ENCODE assay signal across 21 cellular contexts in the genomic region with DNA sequence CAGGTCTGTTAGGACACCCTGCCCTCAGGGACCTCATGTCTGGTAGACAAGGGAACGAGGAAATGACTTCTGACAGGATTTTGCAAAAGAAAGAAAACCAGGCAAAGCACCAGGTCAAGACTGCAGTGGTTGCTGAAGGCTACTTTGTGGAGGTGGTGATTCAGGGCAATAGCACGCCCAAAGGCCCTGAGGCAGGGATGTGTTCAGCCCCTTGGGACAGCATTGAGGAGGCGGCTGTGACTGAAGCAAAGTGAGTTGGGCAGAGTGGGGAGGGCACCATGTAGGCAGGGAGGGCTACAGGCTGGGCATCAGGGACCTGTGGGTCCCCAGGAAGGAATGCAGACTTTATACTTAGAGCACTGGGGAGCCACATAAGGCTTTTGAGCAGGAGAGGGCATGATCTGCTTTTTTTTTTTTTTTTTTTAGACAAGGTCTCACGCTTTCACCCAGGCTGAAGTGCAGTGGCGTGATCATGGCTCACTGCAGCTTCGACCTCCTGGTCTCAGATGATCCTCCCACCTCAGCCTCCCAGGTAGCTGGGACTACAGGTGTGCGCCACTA. TPM values are rescaled to one million over a fixed set of nuclear protein-coding genes. Genes with fewer than 3 reads are reported as not detected.
A peak's percentile ranks its signal among the peaks of the same experiment; 100 is the strongest.
DNase-seq lines count a peak whose midpoint lies in the region; ATAC-seq, FAIRE-seq and TF ChIP-seq lines count a peak whose summit lies in the region.
"Had no signal": no experiment of that assay in that cellular context is flagged by ENCODE, and none has a peak within 500 bp of the region (broad histone marks: within the 10 kb centered on the region; RNA-seq: fewer than 3 reads in every experiment).

No MANE protein-coding gene starts in this region.

- H4K8ac ChIP-seq in IMR-90 (ENCODE audit: low read depth in 2 of 2, low read length in 2 of 2), result no peak overlapping the region

- in situ Hi-C loops in IMR-90 (cut with MboI; ENCODE audit: low sequenced_read_pairs), result no loop called here

- H3K27ac ChIP-seq in IMR-90 (ENCODE audit: insufficient read depth, low read length), result no peak overlapping the region
- H3K27ac ChIP-seq: neural progenitor cell had no signal

- no peaks in the 10 kb centered on the region for H3K27me3 ChIP-seq in IMR-90 (ENCODE audit: control insufficient read depth, insufficient read depth, low read length)
- H3K27me3 ChIP-seq in bronchial epithelial cell (ENCODE audit: control insufficient read depth, insufficient read depth, low read length), result no peaks in the 10 kb centered on the region
- peaks cover 4% of the 10 kb centered on the region for H3K27me3 ChIP-seq in kidney epithelial cell (ENCODE audit: control insufficient read depth, insufficient read depth, low read length)
- H3K27me3 ChIP-seq: neural progenitor cell had no signal

- FAIRE-seq in bronchial epithelial cell (lab: Jason Lieb, UNC), result peak; percentile 93
- FAIRE-seq: D721Med, GM18507 had no signal

- peak; percentile 33 for DNase-seq in COLO829 (ENCODE audit: low spot score)
- no peak for DNase-seq in IMR-90
- DNase-seq in bronchial epithelial cell (ENCODE audit: low read depth), result peak; percentile 99
- peak; percentile 16 for DNase-seq in kidney epithelial cell (ENCODE audit: low read depth)
- DNase-seq in SW 1271 (lab: John Stamatoyannopoulos, UW), result no peak
- no peak for DNase-seq in NCI-H1694 (lab: John Stamatoyannopoulos, UW)
- no peak for DNase-seq in erythroblast (lab: John Stamatoyannopoulos, UW)
- DNase-seq: activated CD4-positive, CD25-positive, alpha-beta regulatory T cell; activated CD8-positive, alpha-beta memory T cell treated with anti-CD3 and anti-CD28 coated beads for 24 hours; activated effector memory CD4-positive, alpha-beta T cell treated with anti-CD3 and anti-CD28 coated beads, Interleukin-2, amount 50 U/mL, for 16 hours; amygdala; cerebellar nuclear complex; NCI-H2081; substantia nigra; T-cell had no signal

- H3K18ac ChIP-seq in IMR-90 (ENCODE audit: low read depth, low read length), result no peak overlapping the region

- no peak overlapping the region for H3K4me2 ChIP-seq in IMR-90 (ENCODE audit: low read depth, low read length)
- H3K4me2 ChIP-seq: neural progenitor cell had no signal

- H3K36me3 ChIP-seq in IMR-90 (ENCODE audit: control insufficient read depth, insufficient read depth, low read length) (peaks cover 1% of the 10 kb centered on the region; the same call in 1 of the 2 replicates), bronchial epithelial cell (ENCODE audit: control insufficient read depth, insufficient read depth, low read length) (no peaks in the 10 kb centered on the region), kidney epithelial cell (ENCODE audit: control insufficient read depth, insufficient read depth, low read length) (no peaks in the 10 kb centered on the region)
- H3K36me3 ChIP-seq: neural progenitor cell had no signal

- H2AK5ac ChIP-seq in IMR-90 (ENCODE audit: low read depth, low read length), result no peak overlapping the region

- peaks cover 3% of the 10 kb centered on the region; the same call in 1 of the 2 replicates for H3K9me1 ChIP-seq in IMR-90 (ENCODE audit: insufficient read depth, low read length)

- H3K4me3 ChIP-seq in IMR-90 (ENCODE audit: insufficient read depth, low read depth, low read length), result no peak overlapping the region
- H3K4me3 ChIP-seq in bronchial epithelial cell (ENCODE audit: low read depth, low read length), result no peak overlapping the region
- H3K4me3 ChIP-seq in kidney epithelial cell (ENCODE audit: low read depth, low read length), result no peak overlapping the region
- H3K4me3 ChIP-seq: neural progenitor cell had no signal

- no peak overlapping the region for H2BK20ac ChIP-seq in IMR-90 (ENCODE audit: low read depth, low read length)

- no TSS peak for BruUV-seq in IMR-90 (replicated peaks; lab: Mats Ljungman, UMichigan)

- TF ChIP-seq POLR2A in IMR-90 (IDR thresholded peaks at IDR 0.05; ENCODE audit: low read depth, low read length) (no peak), erythroblast (IDR thresholded peaks at IDR 0.05; ENCODE audit: low read length) (no peak)

- no peak for TF ChIP-seq RAD21 in IMR-90 (IDR thresholded peaks at IDR 0.05; ENCODE audit: low read length)

- H4K5ac ChIP-seq in IMR-90 (ENCODE audit: low read depth, low read length), result no peak overlapping the region

- H2BK15ac ChIP-seq in IMR-90 (ENCODE audit: low read depth, low read length), result no peak overlapping the region

- no peaks in the 10 kb centered on the region for H3K9me3 ChIP-seq in IMR-90 (ENCODE audit: control insufficient read depth, insufficient read depth, low read length)

- dilution Hi-C loops in IMR-90 (cut with HindIII; ENCODE audit: low sequenced_read_pairs, unreplicated experiment), result no loop called here

- POLR2A ChIA-PET in IMR-90 (lab: Charles Lee; ENCODE audit: unreplicated experiment), result no interaction called here

- no peak overlapping the region for H3K14ac ChIP-seq in IMR-90 (replicated peaks; ENCODE audit: low read depth, low read length)

- ATAC-seq in IMR-90 (ENCODE audit: low read depth) (no peak; the same call in 1 of the 2 replicates), GM19351 (IDR thresholded peaks at IDR 0.05; ENCODE audit: unreplicated experiment) (no peak)
- ATAC-seq: HCT116, sciatic nerve, T-cell had no signal

- H2BK5ac ChIP-seq in IMR-90 (ENCODE audit: low read depth, low read length, poor library complexity, severe bottlenecking), result no peak overlapping the region

- H2AFZ ChIP-seq in IMR-90 (replicated peaks; ENCODE audit: low read length, poor library complexity), result no peak overlapping the region
- H2AFZ ChIP-seq: neural progenitor cell had no signal

- no peaks in the 10 kb centered on the region for H3K79me1 ChIP-seq in IMR-90 (ENCODE audit: low read depth in 1 of 2, low read length in 2 of 2)

- H3K9ac ChIP-seq in IMR-90 (ENCODE audit: low read depth, low read length), result no peak overlapping the region
- H3K9ac ChIP-seq: neural progenitor cell had no signal

- no peak overlapping the region for H4K91ac ChIP-seq in IMR-90 (ENCODE audit: insufficient read depth, low read depth, low read length)

- H3K4ac ChIP-seq in IMR-90 (ENCODE audit: low read depth, low read length), result no peak overlapping the region

- H4K20me1 ChIP-seq in IMR-90 (ENCODE audit: insufficient read depth, low read length), result no peaks in the 10 kb centered on the region; the same call in 1 of the 2 replicates

- 71% methylated on average over 1 of the region's 7 CpGs; no CpG with 5 or more reads in 1 of the 2 experiments for WGBS in IMR-90 (ENCODE audit: extremely low coverage in 2 of 2, insufficient read length in 1 of 2), 2 experiments

- intact Hi-C loops in IMR-90 (cut with micrococcal nuclease), result no loop called here

- peak overlapping the region; percentile 39 for H2AK9ac ChIP-seq in IMR-90 (replicated peaks; ENCODE audit: low read depth, low read length, poor library complexity)

- H2BK120ac ChIP-seq in IMR-90 (ENCODE audit: low read depth, low read length), result no peak overlapping the region

- no peak for TF ChIP-seq CTCF in IMR-90 (conservative IDR thresholded peaks at IDR 0.05; ENCODE audit: low read depth, low read length)
- TF ChIP-seq CTCF in bronchial epithelial cell (IDR thresholded peaks at IDR 0.05; ENCODE audit: insufficient read depth, low read length, severe bottlenecking), result no peak
- no peak for TF ChIP-seq CTCF in kidney epithelial cell (IDR thresholded peaks at IDR 0.05; ENCODE audit: insufficient read depth, low read length, poor library complexity, severe bottlenecking)

- no peak overlapping the region for H3K23ac ChIP-seq in IMR-90 (ENCODE audit: low read depth, low read length)

- CTCF ChIA-PET in IMR-90 (lab: Yijun Ruan, JAX), result no interaction called here

- no peaks in the 10 kb centered on the region for H3K4me1 ChIP-seq in IMR-90 (ENCODE audit: control insufficient read depth, insufficient read depth, low read length)
- H3K4me1 ChIP-seq: neural progenitor cell had no signal

- H3K56ac ChIP-seq in IMR-90 (ENCODE audit: extremely low read depth, insufficient read depth, low read length), result no peak overlapping the region

TF ChIP-seq in IMR-90, 13 proteins besides CTCF, POLR2A, EP300 and RAD21 (continues in another document):
- TF ChIP-seq BHLHE40 (IDR thresholded peaks at IDR 0.05; ENCODE audit: low read depth, low read length) (no peak), MAZ (IDR thresholded peaks at IDR 0.05; ENCODE audit: borderline replicate concordance, low read depth, low read length) (no peak), NFE2L2 (IDR thresholded peaks at IDR 0.05; ENCODE audit: low read depth, low read length) (no peak), RCOR1 (IDR thresholded peaks at IDR 0.05; ENCODE audit: insufficient replicate concordance, low read length) (no peak), SMC3 (IDR thresholded peaks at IDR 0.05; ENCODE audit: low read depth, low read length) (no peak), RFX5 (IDR thresholded peaks at IDR 0.05; ENCODE audit: low read depth, low read length) (no peak)

RNA-seq across cellular contexts. Expression of gene HOMER3, which starts 10.8 kb away (rescaled TPM):
- 50.8 and 53.4 TPM in 2 replicates for total RNA-seq in IMR-90 (2012; rRNA removed)
- polyA plus RNA-seq in IMR-90 (2012; rRNA removed), result 77.0 and 84.5 TPM in 2 replicates
- polyA plus RNA-seq in IMR-90 (2012; cell fraction: cytosol; rRNA removed), result 102 and 137 TPM in 2 replicates
- polyA plus RNA-seq in IMR-90 (2012; cell fraction: nucleus; rRNA removed; ENCODE audit: low replicate concordance), result 80.0 and 184 TPM in 2 replicates
- 79.0 and 129 TPM in 2 replicates for total RNA-seq in bronchial epithelial cell
- total RNA-seq in kidney epithelial cell, result 82.9 and 109 TPM in 2 replicates

RNA-seq across cellular contexts. Expression of gene DDX49, which starts 32.3 kb away (rescaled TPM):
- total RNA-seq in IMR-90 (2012; rRNA removed), result 50.9 and 55.8 TPM in 2 replicates
- polyA plus RNA-seq in IMR-90 (2012; rRNA removed), result 52.1 and 61.9 TPM in 2 replicates
- polyA plus RNA-seq in IMR-90 (2012; cell fraction: cytosol; rRNA removed), result 52.5 and 65.2 TPM in 2 replicates
- 50.7 and 114 TPM in 2 replicates for polyA plus RNA-seq in IMR-90 (2012; cell fraction: nucleus; rRNA removed; ENCODE audit: low replicate concordance)
- 68.4 and 76.1 TPM in 2 replicates for total RNA-seq in bronchial epithelial cell
- 85.0 and 102 TPM in 2 replicates for total RNA-seq in kidney epithelial cell

RNA-seq across cellular contexts. Expression of gene COPE, which starts 32.6 kb away (rescaled TPM):
- total RNA-seq in IMR-90 (2012; rRNA removed) (310 and 347 TPM in 2 replicates), bronchial epithelial cell (268 and 331 TPM in 2 replicates), kidney epithelial cell (415 and 437 TPM in 2 replicates)
- 461 and 500 TPM in 2 replicates for polyA plus RNA-seq in IMR-90 (2012; rRNA removed)
- polyA plus RNA-seq in IMR-90 (2012; cell fraction: cytosol; rRNA removed), result 350 and 779 TPM in 2 replicates
- polyA plus RNA-seq in IMR-90 (2012; cell fraction: nucleus; rRNA removed; ENCODE audit: low replicate concordance), result 196 and 505 TPM in 2 replicates

RNA-seq across cellular contexts. Expression of gene CERS1, which starts 55.8 kb away (rescaled TPM):
- 0.56 and 0.90 TPM in 2 replicates for total RNA-seq in IMR-90 (2012; rRNA removed)
- 4.1 and 4.3 TPM in 2 replicates for polyA plus RNA-seq in IMR-90 (2012; rRNA removed)
- polyA plus RNA-seq in IMR-90 (2012; cell fraction: cytosol; rRNA removed), result 2.1 and 8.4 TPM in 2 replicates
- polyA plus RNA-seq in IMR-90 (2012; cell fraction: nucleus; rRNA removed; ENCODE audit: low replicate concordance), result 2.4 and 8.1 TPM in 2 replicates
- total RNA-seq in bronchial epithelial cell, result 0.13 and 0.26 TPM in 2 replicates
- total RNA-seq in kidney epithelial cell, result 2.3 and 2.9 TPM in 2 replicates

Comparison
In these comparisons a context has a peak if more than half of its experiments do, and no peak if none do; other contexts are left out.
1. DNase-seq: peak in COLO829 (single experiment), bronchial epithelial cell (single experiment) and kidney epithelial cell (single experiment); none in IMR-90 (single experiment), SW 1271 (0 of 2), NCI-H1694 (single experiment) and erythroblast (0 of 2).